In genomic region chr10:86899128-86899527, GRCh38 we compare ENCODE assay signal across 15 cellular contexts. TPM values are rescaled to one million over a fixed set of nuclear protein-coding genes. Genes with fewer than 3 reads are reported as not detected.
A peak's percentile ranks its signal among the peaks of the same experiment; 100 is the strongest.
DNase-seq lines count a peak whose midpoint lies in the region; ATAC-seq and TF ChIP-seq lines count a peak whose summit lies in the region.
"Had no signal": no experiment of that assay in that cellular context is flagged by ENCODE, and none has a peak within 500 bp of the region (broad histone marks: within the 10 kb centered on the region; RNA-seq: fewer than 3 reads in every experiment).

No MANE protein-coding gene starts in this region.

- POLR2A ChIA-PET in Caco-2 (lab: Charles Lee) = no interaction called here

- H3K9me3 ChIP-seq in Caco-2 = 0 out of 2 replicates have a peak, but pooled peaks cover 6% of the 10 kb centered on the region
- H3K9me3 ChIP-seq: breast epithelium, mucosa of descending colon had no signal

- H3K4me3 ChIP-seq in Caco-2 (ENCODE audit: low read depth, low read length) = no peak overlapping the region
- H3K4me3 ChIP-seq in coronary artery = no peak overlapping the region
- H3K4me3 ChIP-seq: breast epithelium, mucosa of descending colon had no signal

- peaks cover 5% of the 10 kb centered on the region for H3K36me3 ChIP-seq in Caco-2 (ENCODE audit: control insufficient read depth, insufficient read depth, low read length)
- H3K36me3 ChIP-seq: breast epithelium had no signal

- H3K4me3 Mint-ChIP-seq in Caco-2 (ENCODE audit: unreplicated experiment) (no peak overlapping the region), glutamatergic neuron (ENCODE audit: unreplicated experiment) (no peak overlapping the region), osteocyte (ENCODE audit: unreplicated experiment) (no peak overlapping the region)
- H3K4me3 Mint-ChIP-seq: activated naive CD4-positive, alpha-beta T cell treated with anti-CD3 and anti-CD28 coated beads, Interleukin-2, amount 10 ng/mL, durations not matched to agents 7 days and 5 days; CD8-positive, alpha-beta memory T cell had no signal

- ATAC-seq in SK-N-SH treated with all-trans-retinoic acid at 6 μM for 48 hours (peak; percentile 49; the same call in 2 of the 3 replicates), HG03175 (IDR thresholded peaks at IDR 0.05; ENCODE audit: unreplicated experiment) (no peak)
- ATAC-seq: activated CD4-positive, CD25-positive, alpha-beta regulatory T cell treated with anti-CD3 and anti-CD28 coated beads, Interleukin-2, amount 50 U/mL, for 24 hours had no signal

- no peak for TF ChIP-seq CTCF in Caco-2 (IDR thresholded peaks at IDR 0.05; ENCODE audit: insufficient read depth in 1 of 2, low read depth in 1 of 2, low read length in 1 of 2, severe bottlenecking in 1 of 2, unreplicated experiment in 1 of 2)
- TF ChIP-seq CTCF in glutamatergic neuron (IDR thresholded peaks at IDR 0.05; ENCODE audit: partially characterized antibody, unreplicated experiment) = no peak
- TF ChIP-seq CTCF in osteocyte (IDR thresholded peaks at IDR 0.05) = no peak
- TF ChIP-seq CTCF in coronary artery (IDR thresholded peaks at IDR 0.05) = no peak

- no peaks in the 10 kb centered on the region for H3K9me3 Mint-ChIP-seq in Caco-2 (ENCODE audit: unreplicated experiment)
- H3K9me3 Mint-ChIP-seq in glutamatergic neuron (ENCODE audit: unreplicated experiment) = no peaks in the 10 kb centered on the region
- peaks cover 4% of the 10 kb centered on the region for H3K9me3 Mint-ChIP-seq in osteocyte (ENCODE audit: unreplicated experiment)
- H3K9me3 Mint-ChIP-seq: activated naive CD4-positive, alpha-beta T cell treated with anti-CD3 and anti-CD28 coated beads, Interleukin-2, amount 10 ng/mL, durations not matched to agents 7 days and 5 days; CD8-positive, alpha-beta memory T cell had no signal

- no peaks in the 10 kb centered on the region for H3K4me1 ChIP-seq in Caco-2
- H3K4me1 ChIP-seq: breast epithelium had no signal

- H3K36me3 Mint-ChIP-seq in Caco-2 (ENCODE audit: insufficient read depth, unreplicated experiment) = peaks cover 37% of the 10 kb centered on the region
- no peaks in the 10 kb centered on the region for H3K36me3 Mint-ChIP-seq in glutamatergic neuron (ENCODE audit: unreplicated experiment)
- peaks cover 21% of the 10 kb centered on the region for H3K36me3 Mint-ChIP-seq in osteocyte (ENCODE audit: unreplicated experiment)
- H3K36me3 Mint-ChIP-seq: activated naive CD4-positive, alpha-beta T cell treated with anti-CD3 and anti-CD28 coated beads, Interleukin-2, amount 10 ng/mL, durations not matched to agents 7 days and 5 days had no signal

- H3K27me3 ChIP-seq in Caco-2 (replicated peaks; ENCODE audit: control insufficient read depth, insufficient read depth, low read length) = no peaks in the 10 kb centered on the region
- H3K27me3 ChIP-seq: breast epithelium had no signal

- CTCF ChIA-PET in Caco-2 (lab: Charles Lee) = interaction anchor here (0.9 to 1.7 kb wide), 3 partner anchors 41 to 206 kb away, joined by 3 to 5 read pairs (median 5); no protein-coding TSS in a partner anchor

- DNase-seq in Caco-2 (no peak), glutamatergic neuron (peak; percentile 20), osteocyte (ENCODE audit: extremely low spot score, unreplicated experiment) (no peak), middle frontal gyrus (ENCODE audit: extremely low spot score, low spot score) (no peak), coronary artery (ENCODE audit: low spot score) (no peak)
- no peak for DNase-seq in activated CD4-positive, alpha-beta T cell treated with anti-CD3 and anti-CD28 coated beads for 4 hours
- DNase-seq: NCI-H187 had no signal

- peaks cover 12% of the 10 kb centered on the region for H3K4me1 Mint-ChIP-seq in Caco-2 (ENCODE audit: low read depth, unreplicated experiment)
- peaks cover 20% of the 10 kb centered on the region for H3K4me1 Mint-ChIP-seq in glutamatergic neuron (ENCODE audit: low read depth, unreplicated experiment)
- peaks cover 7% of the 10 kb centered on the region for H3K4me1 Mint-ChIP-seq in osteocyte (ENCODE audit: unreplicated experiment)
- H3K4me1 Mint-ChIP-seq: activated naive CD4-positive, alpha-beta T cell treated with anti-CD3 and anti-CD28 coated beads, Interleukin-2, amount 10 ng/mL, durations not matched to agents 7 days and 5 days; CD8-positive, alpha-beta memory T cell had no signal

- no peaks in the 10 kb centered on the region for H3K27me3 Mint-ChIP-seq in Caco-2 (ENCODE audit: insufficient read depth, unreplicated experiment)
- H3K27me3 Mint-ChIP-seq in glutamatergic neuron (ENCODE audit: unreplicated experiment) = no peaks in the 10 kb centered on the region
- H3K27me3 Mint-ChIP-seq in osteocyte (ENCODE audit: unreplicated experiment) = no peaks in the 10 kb centered on the region
- H3K27me3 Mint-ChIP-seq: activated naive CD4-positive, alpha-beta T cell treated with anti-CD3 and anti-CD28 coated beads, Interleukin-2, amount 10 ng/mL, durations not matched to agents 7 days and 5 days; CD8-positive, alpha-beta memory T cell; progenitor cell of endocrine pancreas had no signal

- H3K27ac Mint-ChIP-seq in Caco-2 (ENCODE audit: unreplicated experiment) (peak overlapping the region; percentile 27), glutamatergic neuron (ENCODE audit: unreplicated experiment) (peak overlapping the region; percentile 59), osteocyte (ENCODE audit: unreplicated experiment) (peak overlapping the region; percentile 32)
- H3K27ac Mint-ChIP-seq: activated naive CD4-positive, alpha-beta T cell treated with anti-CD3 and anti-CD28 coated beads, Interleukin-2, amount 10 ng/mL, durations not matched to agents 7 days and 5 days; progenitor cell of endocrine pancreas had no signal

- intact Hi-C loops in Caco-2 (cut with micrococcal nuclease; ENCODE audit: unreplicated experiment) = loop anchor here (1.0 to 5.0 kb wide), 4 partner anchors 142 to 211 kb away; partner anchors contain the start of gene BMPR1A

- H3K27ac ChIP-seq in coronary artery = no peak overlapping the region
- H3K27ac ChIP-seq: breast epithelium had no signal

- BruUV-seq in Caco-2 (replicated peaks; lab: Mats Ljungman, UMichigan) = no TSS peak

TF ChIP-seq in SK-N-SH treated with all-trans-retinoic acid at 6 μM for 48 hours, 23 proteins besides CTCF, POLR2A, EP300 and RAD21 (continues in another document):
- TF ChIP-seq CSDC2 (CRISPR knock-in tag; IDR thresholded peaks at IDR 0.05) (no peak), SNAI2 (CRISPR knock-in tag; IDR thresholded peaks at IDR 0.05) (no peak), OSR1 (CRISPR knock-in tag; IDR thresholded peaks at IDR 0.05) (no peak), RARB (CRISPR knock-in tag; IDR thresholded peaks at IDR 0.05) (no peak), ZNF565 (CRISPR knock-in tag; conservative IDR thresholded peaks at IDR 0.05; ENCODE audit: low read depth) (no peak), POU6F1 (CRISPR knock-in tag; IDR thresholded peaks at IDR 0.05; ENCODE audit: borderline replicate concordance, low read depth) (no peak), TSHZ2 (CRISPR knock-in tag; IDR thresholded peaks at IDR 0.05) (no peak), ZNF8 (CRISPR knock-in tag; IDR thresholded peaks at IDR 0.05) (no peak), PPARA (CRISPR knock-in tag; IDR thresholded peaks at IDR 0.05; ENCODE audit: borderline replicate concordance) (no peak)

RNA-seq across cellular contexts. Expression of gene MMRN2, which starts 58.3 kb away (rescaled TPM):
- total RNA-seq in Caco-2 (2022) = 0.21 and 0.64 TPM in 2 replicates
- 5.4 TPM for total RNA-seq in glutamatergic neuron (ENCODE audit: unreplicated experiment)
- 0.57 TPM in 1 of 2 replicates, not detected in the other for total RNA-seq in osteocyte
- total RNA-seq: CD8-positive, alpha-beta memory T cell had no signal

RNA-seq across cellular contexts. Expression of gene SNCG, which starts 59.3 kb away (rescaled TPM):
- 0.45 TPM in 1 of 2 replicates, not detected in the other for total RNA-seq in Caco-2 (2022)
- total RNA-seq in glutamatergic neuron (ENCODE audit: unreplicated experiment) = 431 TPM
- total RNA-seq in osteocyte = 0.73 TPM in 1 of 2 replicates, not detected in the other
- total RNA-seq: CD8-positive, alpha-beta memory T cell had no signal

Comparison
In these comparisons a context has a peak if more than half of its experiments do, and no peak if none do; other contexts are left out.
1. RNA of gene SNCG, which starts 59.3 kb away (total RNA-seq): 431 TPM in glutamatergic neuron (single experiment); 0.45 TPM in Caco-2 and 0.73 TPM in osteocyte; every median in the first group is over 100 times any median in the second.
2. Peak in every context shown above with its lines, with median percentiles within 50 percentile points of each other: H3K27ac Mint-ChIP-seq.